In the genomic region with DNA sequence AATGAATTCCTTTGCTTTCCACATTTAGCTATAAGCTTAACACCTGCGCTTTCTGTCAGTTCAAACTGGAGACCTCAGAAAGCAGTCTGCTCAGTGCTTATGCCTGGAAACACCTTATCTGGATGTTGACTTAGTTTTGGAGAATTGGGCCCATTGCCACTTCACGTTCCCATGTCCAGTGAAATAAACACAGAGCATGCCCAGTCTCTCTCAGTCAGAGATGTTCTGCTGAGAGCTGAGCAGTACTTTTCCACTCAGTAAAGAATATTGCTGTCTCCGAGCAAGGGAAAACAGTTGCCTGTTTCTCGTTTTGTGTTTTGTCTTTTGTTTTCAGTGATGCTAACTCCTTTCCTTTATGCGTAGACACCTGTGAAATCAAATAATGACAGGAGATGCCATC, we compare ENCODE assay signal across 11 cellular contexts.
DNase-seq lines count a peak whose midpoint lies in the region; ATAC-seq and TF ChIP-seq lines count a peak whose summit lies in the region.
"Had no signal": no experiment of that assay in that cellular context is flagged by ENCODE, and none has a peak within 500 bp of the region (broad histone marks: within the 10 kb centered on the region; RNA-seq: fewer than 3 reads in every experiment).

No MANE protein-coding gene starts in this region.

- no peak overlapping the region for H3K27ac Mint-ChIP-seq in activated naive CD4-positive, alpha-beta T cell treated with anti-CD3 and anti-CD28 coated beads for 36 hours
- H3K27ac Mint-ChIP-seq: activated T-cell treated with anti-CD3 and anti-CD28 coated beads, Interleukin-2, amount 50 U/mL, for 24 hours; WTC11 had no signal

- H3K9me3 ChIP-seq in ascending aorta, result no peaks in the 10 kb centered on the region
- H3K9me3 ChIP-seq in prostate gland, result no peaks in the 10 kb centered on the region

- peak overlapping the region; percentile 76 to 86 for H3K27ac ChIP-seq in ascending aorta
- H3K27ac ChIP-seq in prostate gland, result peak overlapping the region; percentile 39 to 63

- no peaks in the 10 kb centered on the region for H3K36me3 ChIP-seq in ascending aorta
- no peaks in the 10 kb centered on the region for H3K36me3 ChIP-seq in prostate gland

- WGBS in prostate gland, result 41% methylated on average over 5 of the region's 5 CpGs

- H3K36me3 Mint-ChIP-seq in activated naive CD4-positive, alpha-beta T cell treated with anti-CD3 and anti-CD28 coated beads for 36 hours (ENCODE audit: low read depth), result no peaks in the 10 kb centered on the region
- H3K36me3 Mint-ChIP-seq: WTC11 had no signal

- H3K27me3 ChIP-seq in ascending aorta (no peaks in the 10 kb centered on the region), prostate gland (replicated peaks; ENCODE audit: insufficient read depth) (no peaks in the 10 kb centered on the region)

- DNase-seq in LNCaP clone FGC (ENCODE audit: low read depth) (peak; percentile 66), ascending aorta (ENCODE audit: low spot score in 2 of 2) (no peak), inferior parietal cortex (ENCODE audit: extremely low spot score) (peak; percentile 87), prostate gland (ENCODE audit: low spot score) (peak; percentile 29), epidermal melanocyte (ENCODE audit: insufficient read length, low spot score) (no peak)
- no peak for DNase-seq in activated naive CD4-positive, alpha-beta T cell treated with anti-CD3 and anti-CD28 coated beads for 36 hours
- no peak for DNase-seq in stimulated activated CD4-positive, alpha-beta T cell treated with anti-CD3 and anti-CD28 coated beads, Interleukin-12 subunit alpha, Interleukin-12 subunit beta, amount 100 ng/mL, for 4 hours
- DNase-seq: activated T-cell treated with anti-CD3 and anti-CD28 coated beads, Interleukin-2, amount 50 U/mL, for 24 hours; NCI-H2227 treated with DMSO at 0.1 percent for 48 hours had no signal

- H3K4me3 Mint-ChIP-seq in activated naive CD4-positive, alpha-beta T cell treated with anti-CD3 and anti-CD28 coated beads for 36 hours, result no peak overlapping the region
- H3K4me3 Mint-ChIP-seq: activated T-cell treated with anti-CD3 and anti-CD28 coated beads, Interleukin-2, amount 50 U/mL, for 24 hours; WTC11 had no signal

- H3K27me3 Mint-ChIP-seq in activated naive CD4-positive, alpha-beta T cell treated with anti-CD3 and anti-CD28 coated beads for 36 hours (ENCODE audit: low read depth), result peaks cover 5% of the 10 kb centered on the region
- H3K27me3 Mint-ChIP-seq: activated T-cell treated with anti-CD3 and anti-CD28 coated beads, Interleukin-2, amount 50 U/mL, for 24 hours had no signal

- H3K9me3 Mint-ChIP-seq in activated naive CD4-positive, alpha-beta T cell treated with anti-CD3 and anti-CD28 coated beads for 36 hours, result no peaks in the 10 kb centered on the region
- H3K9me3 Mint-ChIP-seq: activated T-cell treated with anti-CD3 and anti-CD28 coated beads, Interleukin-2, amount 50 U/mL, for 24 hours; WTC11 had no signal

- no peak for ATAC-seq in GM21528 (IDR thresholded peaks at IDR 0.05; ENCODE audit: low FRiP score, unreplicated experiment)

- TF ChIP-seq POLR2A in prostate gland (IDR thresholded peaks at IDR 0.05), result no peak

- H3K4me1 Mint-ChIP-seq in activated naive CD4-positive, alpha-beta T cell treated with anti-CD3 and anti-CD28 coated beads for 36 hours (ENCODE audit: low read depth), result no peaks in the 10 kb centered on the region

- H3K4me3 ChIP-seq in LNCaP clone FGC (ENCODE audit: low read depth, low read length) (no peak overlapping the region), ascending aorta (peak overlapping the region; percentile 19 to 40), prostate gland (no peak overlapping the region)

- H3K4me1 ChIP-seq in ascending aorta, result peaks cover 4 to 20% of the 10 kb centered on the region in 2 donors
- peaks cover 3% of the 10 kb centered on the region for H3K4me1 ChIP-seq in prostate gland (replicated peaks)

- CTCF ChIA-PET in activated naive CD4-positive, alpha-beta T cell treated with anti-CD3 and anti-CD28 coated beads for 36 hours (lab: Charles Lee), result no interaction called here

- no peak for TF ChIP-seq CTCF in LNCaP clone FGC (IDR thresholded peaks at IDR 0.05; ENCODE audit: control insufficient read depth, extremely low read depth, insufficient read depth)
- TF ChIP-seq CTCF in ascending aorta (IDR thresholded peaks at IDR 0.05), result no peak
- TF ChIP-seq CTCF in prostate gland (IDR thresholded peaks at IDR 0.05), result no peak

- intact Hi-C loops in ascending aorta (cut with DNase I) (no loop called here), prostate gland (cut with DNase I) (no loop called here)
- intact Hi-C loops in activated naive CD4-positive, alpha-beta T cell treated with anti-CD3 and anti-CD28 coated beads for 36 hours (cut with micrococcal nuclease), result no loop called here

Comparison
In these comparisons a context has a peak if more than half of its experiments do, and no peak if none do; other contexts are left out.
1. DNase-seq: peak in LNCaP clone FGC (single experiment), inferior parietal cortex (single experiment) and prostate gland (single experiment); none in ascending aorta (0 of 2), epidermal melanocyte (single experiment), activated naive CD4-positive, alpha-beta T cell treated with anti-CD3 and anti-CD28 coated beads for 36 hours (single experiment) and stimulated activated CD4-positive, alpha-beta T cell treated with anti-CD3 and anti-CD28 coated beads, Interleukin-12 subunit alpha, Interleukin-12 subunit beta, amount 100 ng/mL, for 4 hours (single experiment).
2. H3K4me3 ChIP-seq: peak in ascending aorta (2 of 2); none in LNCaP clone FGC (single experiment) and prostate gland (0 of 2).